16 cellular contexts compared by ENCODE assay signal in genomic region chr20:38261054-38261390, GRCh38. TPM values are rescaled to one million over a fixed set of nuclear protein-coding genes. Genes with fewer than 3 reads are reported as not detected.
DNase-seq lines count a peak whose midpoint lies in the region; FAIRE-seq and TF ChIP-seq lines count a peak whose summit lies in the region.
"Had no signal": no experiment of that assay in that cellular context is flagged by ENCODE, and none has a peak within 500 bp of the region (broad histone marks: within the 10 kb centered on the region; RNA-seq: fewer than 3 reads in every experiment).

No MANE protein-coding gene starts in this region.

- TF ChIP-seq CTCF in HFF-Myc (IDR thresholded peaks at IDR 0.05; ENCODE audit: low read depth, low read length, missing control alignments) (no peak), mammary epithelial cell (conservative IDR thresholded peaks at IDR 0.05 in 1 of 2, IDR thresholded peaks at IDR 0.05 in 1 of 2; ENCODE audit: extremely low read depth in 1 of 2, insufficient read depth in 1 of 2, low read depth in 1 of 2, low read length in 2 of 2) (no peak), stomach (IDR thresholded peaks at IDR 0.05) (no peak), spleen (IDR thresholded peaks at IDR 0.05 in 8 of 11, conservative IDR thresholded peaks at IDR 0.05 in 3 of 11) (no peak)

- no peaks in the 10 kb centered on the region for H3K36me3 ChIP-seq in mammary epithelial cell (ENCODE audit: insufficient read depth, low read length)
- H3K36me3 ChIP-seq in stomach: no peaks in the 10 kb centered on the region
- H3K36me3 ChIP-seq in spleen: no peaks in the 10 kb centered on the region
- H3K36me3 ChIP-seq: cardiac muscle cell had no signal

- FAIRE-seq in RCC 7860 (lab: Jason Lieb, UNC): no peak
- FAIRE-seq: H54, small intestine had no signal

- TF ChIP-seq POLR2A in stomach (IDR thresholded peaks at IDR 0.05) (no peak), spleen (IDR thresholded peaks at IDR 0.05) (no peak)

- CTCF ChIA-PET in mammary epithelial cell (lab: Charles Lee; ENCODE audit: low non-redundant PET): no interaction called here

- intact Hi-C loops in mammary epithelial cell (cut with micrococcal nuclease) (no loop called here), stomach (cut with DNase I; ENCODE audit: low total_unique reads) (no loop called here), spleen (cut with DNase I; ENCODE audit: low total_unique reads) (no loop called here)

- no peak overlapping the region for H3K9ac ChIP-seq in mammary epithelial cell (ENCODE audit: insufficient read depth, low read length)

- dilution Hi-C loops in mammary epithelial cell (cut with HindIII; ENCODE audit: low sequenced_read_pairs): no loop called here

- no peaks in the 10 kb centered on the region for H3K79me2 ChIP-seq in mammary epithelial cell (ENCODE audit: insufficient read depth, low read length)

- no peaks in the 10 kb centered on the region for H4K20me1 ChIP-seq in mammary epithelial cell (ENCODE audit: insufficient read depth, low read length)

- H3K4me2 ChIP-seq in mammary epithelial cell (ENCODE audit: insufficient read depth, low read depth, low read length): peak overlapping the region; percentile 72

- 58% methylated on average over 5 of the region's 8 CpGs for WGBS in mammary epithelial cell (ENCODE audit: low coverage, missing lambda C conversion rate)
- 47 to 66% (median 58%) methylated on average over 8 of the region's 8 CpGs for WGBS in stomach, 5 donors
- WGBS in spleen, 5 donors: 54 to 76% (median 58%) methylated on average over 6 to 8 of the region's 8 CpGs

- peaks cover 2% of the 10 kb centered on the region for H3K27me3 ChIP-seq in mammary epithelial cell (ENCODE audit: insufficient read depth, low read length)
- H3K27me3 ChIP-seq in stomach: peaks cover 0 to 38% (median 24%) of the 10 kb centered on the region in 3 donors
- peaks cover 0 to 49% (median 15%) of the 10 kb centered on the region in 7 donors for H3K27me3 ChIP-seq in spleen (replicated peaks in 1 of 7)

- no TSS peak for BruUV-seq in mammary epithelial cell (replicated peaks; lab: Mats Ljungman, UMichigan)

- H3K4me3 ChIP-seq in HFF-Myc (replicated peaks; ENCODE audit: low read depth, low read length): 0 out of 2 replicates have a peak overlapping the region, but pooled peaks have one; percentile 18
- no peak overlapping the region for H3K4me3 ChIP-seq in mammary epithelial cell (replicated peaks in 1 of 3; ENCODE audit: insufficient read depth in 1 of 3, low read depth in 2 of 3, low read length in 3 of 3)
- peak overlapping the region; percentile 18 for H3K4me3 ChIP-seq in iPS-11a (ENCODE audit: low read depth, low read length)
- peak overlapping the region in 3 of 4 donors; percentile 40 to 47 (median 42) for H3K4me3 ChIP-seq in stomach
- H3K4me3 ChIP-seq in spleen: peak overlapping the region in 3 of 8 donors; percentile 17 to 50 (median 34)
- H3K4me3 ChIP-seq: cardiac muscle cell had no signal

- DNase-seq in HFF-Myc (ENCODE audit: extremely low read depth, low read depth) (no peak), mammary epithelial cell (no peak), stomach (no peak), spleen (no peak), DMS 273 (lab: John Stamatoyannopoulos, UW; ENCODE audit: unreplicated experiment) (no peak), RCC 7860 (ENCODE audit: low spot score) (no peak)
- DNase-seq in effector CD4-positive, alpha-beta T cell: no peak
- DNase-seq: activated T-cell treated with anti-CD3 and anti-CD28 coated beads, Interleukin-2, amount 50 U/mL, for 48 hours; Kasumi-1; mesendoderm; SHP77; small intestine had no signal

- peak overlapping the region; percentile 66 for H2AFZ ChIP-seq in mammary epithelial cell (ENCODE audit: low read depth, low read length)

- no peak for TF ChIP-seq EP300 in stomach (IDR thresholded peaks at IDR 0.05)

- H3K4me1 ChIP-seq in mammary epithelial cell (ENCODE audit: insufficient read depth, low read length) (peaks cover 5% of the 10 kb centered on the region), stomach (peaks cover 9 to 18% (median 10%) of the 10 kb centered on the region in 4 donors), spleen (peaks cover 0 to 11% (median 4%) of the 10 kb centered on the region in 6 donors)

- H3K27ac ChIP-seq in mammary epithelial cell (ENCODE audit: insufficient read depth, low read depth, low read length) (no peak overlapping the region), stomach (peak overlapping the region in 4 of 5 donors; percentile 74 to 89 (median 84)), spleen (peak overlapping the region in 4 of 8 donors; percentile 57 to 63 (median 59))
- H3K27ac ChIP-seq: cardiac muscle cell had no signal

- H3K9me3 ChIP-seq in mammary epithelial cell (replicated peaks; ENCODE audit: insufficient read depth, low read length): no peaks in the 10 kb centered on the region
- peaks cover 0 to 5% (median 0%) of the 10 kb centered on the region in 4 donors for H3K9me3 ChIP-seq in stomach
- H3K9me3 ChIP-seq in spleen: no peaks in the 10 kb centered on the region

- in situ Hi-C loops in mammary epithelial cell (cut with MboI; ENCODE audit: low sequenced_read_pairs in 2 of 2): no loop called here

RNA-seq across cellular contexts. Expression of gene KIAA1755, which starts 0.5 kb away (rescaled TPM):
- total RNA-seq in mammary epithelial cell: under 1 TPM; 0.40 to 0.83 TPM
- polyA plus RNA-seq in mammary epithelial cell: 0.41 TPM
- 2.3 TPM for polyA minus RNA-seq in mammary epithelial cell
- total RNA-seq in stomach: 1 to 10 TPM in 4 of 5 donors, not detected in 1; 1.2 to 9.4 (median 2.4) TPM
- 1 to 10 TPM; 2.4 to 3.6 (median 3.3) TPM for polyA plus RNA-seq in stomach
- 1 to 10 TPM in 6 of 7 donors, under 1 TPM in 1; 0.51 to 5.3 (median 3.5) TPM for total RNA-seq in spleen
- polyA plus RNA-seq in spleen: 1 to 10 TPM; 4.6 to 7.3 (median 4.8) TPM
- total RNA-seq: cardiac muscle cell had no signal
- polyA plus RNA-seq: cardiac muscle cell had no signal

RNA-seq across cellular contexts. Expression of gene BPI, which starts 42.9 kb away (rescaled TPM):
- not detected for total RNA-seq in mammary epithelial cell
- polyA plus RNA-seq in mammary epithelial cell: not detected
- not detected for polyA minus RNA-seq in mammary epithelial cell
- 1 to 10 TPM in 2 of 5 donors, not detected in 3; 1.3 to 4.8 TPM for total RNA-seq in stomach
- under 1 TPM in 2 of 3 donors, not detected in 1; 0.13 to 0.44 TPM for polyA plus RNA-seq in stomach
- total RNA-seq in spleen: 10 to 100 TPM in 3 of 7 donors, 1 to 10 TPM in 4; 3.1 to 49.4 (median 6.1) TPM
- 1 to 10 TPM; 1.1 to 4.2 (median 2.3) TPM for polyA plus RNA-seq in spleen
- total RNA-seq: cardiac muscle cell, glomerular endothelial cell had no signal
- polyA plus RNA-seq: cardiac muscle cell, small intestine had no signal

Comparison
In these comparisons a context has a peak if more than half of its experiments do, and no peak if none do; other contexts are left out.
1. H3K4me3 ChIP-seq: peak in HFF-Myc (single experiment), iPS-11a (single experiment) and stomach (3 of 4); none in mammary epithelial cell (0 of 3).